In genomic region chr3:136752327-136753111, GRCh38 we compare ENCODE assay signal across 8 cellular contexts. TPM values are rescaled to one million over a fixed set of nuclear protein-coding genes. Genes with fewer than 3 reads are reported as not detected.
DNase-seq lines count a peak whose midpoint lies in the region; ATAC-seq and TF ChIP-seq lines count a peak whose summit lies in the region.

STAG1 (minus strand) TSS chr3:136752378; CDS start chr3:136630898, 121,480 bp downstream.

- peak; percentile 87 for ATAC-seq in HG03439 (IDR thresholded peaks at IDR 0.05; ENCODE audit: unreplicated experiment)

- DNase-seq in BE2C (peak; percentile 99), NCI-H510A (lab: John Stamatoyannopoulos, UW) (peak; percentile 90), chondrocyte (ENCODE audit: low spot score) (peak; percentile 99), kidney glomerular epithelial cell (lab: John Stamatoyannopoulos, UW) (peak; percentile 97)
- DNase-seq in activated CD4-positive, alpha-beta T cell treated with anti-CD3 and anti-CD28 coated beads for 24 hours (ENCODE audit: low read depth in 2 of 2) = peak; percentile 97 to 99
- peak; percentile 95 to 97 for DNase-seq in stimulated activated CD4-positive, alpha-beta T cell treated with anti-CD3 and anti-CD28 coated beads, Interleukin-1b, Interleukin-23, amount 100 ng/mL, for 1 hour (ENCODE audit: low read depth in 2 of 2)

- peak within 1 kb of the TSS; percentile 81 for H3K4me3 Mint-ChIP-seq in chondrocyte (ENCODE audit: unreplicated experiment)

- H3K27me3 ChIP-seq in BE2C = no peaks in the 10 kb centered on the region

- H3K9me3 ChIP-seq in BE2C = no peaks in the 10 kb centered on the region

- H3K4me3 ChIP-seq in BE2C (ENCODE audit: low read depth, low read length) = peak within 1 kb of the TSS; percentile 95

- no peaks in the 10 kb centered on the region for H3K9me3 Mint-ChIP-seq in chondrocyte (ENCODE audit: low read depth)

- no peaks in the 10 kb centered on the region for H3K27me3 Mint-ChIP-seq in chondrocyte (ENCODE audit: low read depth)

- H3K36me3 Mint-ChIP-seq in chondrocyte (ENCODE audit: low read depth) = no peaks in the 10 kb centered on the region

- no peaks in the 10 kb centered on the region for H3K4me1 ChIP-seq in BE2C

- peak within 1 kb of the TSS; percentile 99 for H3K27ac Mint-ChIP-seq in chondrocyte (ENCODE audit: unreplicated experiment)

- peak; percentile 85 for TF ChIP-seq POLR2A in GM19193 (IDR thresholded peaks at IDR 0.05; ENCODE audit: extremely low read depth, insufficient read depth, insufficient read length)

- H3K36me3 ChIP-seq in BE2C = no peaks in the 10 kb centered on the region

- peak; percentile 85 for TF ChIP-seq CTCF in BE2C (IDR thresholded peaks at IDR 0.05; ENCODE audit: low read depth, low read length)
- TF ChIP-seq CTCF in chondrocyte (IDR thresholded peaks at IDR 0.05) = peak; percentile 99

- H3K4me1 Mint-ChIP-seq in chondrocyte (ENCODE audit: low read depth) = peaks cover 40% of the 10 kb centered on the region

RNA-seq across cellular contexts. Expression of gene STAG1, which starts in this region (rescaled TPM):
- 10.4 TPM for polyA plus RNA-seq in BE2C (2012; ENCODE audit: insufficient read depth, insufficient read length, low read depth)
- 39.8 to 46.0 TPM (median 40.9 TPM) in 3 replicates for total RNA-seq in chondrocyte

Comparison
In these comparisons a context has a peak if more than half of its experiments do, and no peak if none do; other contexts are left out.
1. Peak in every context shown above with its lines: DNase-seq, ATAC-seq and H3K4me3 ChIP-seq.